In genomic region chr4:61373901-61374611, GRCh38 we compare ENCODE assay signal across 14 cellular contexts.
DNase-seq lines count a peak whose midpoint lies in the region; ATAC-seq and TF ChIP-seq lines count a peak whose summit lies in the region.
"Had no signal": no experiment of that assay in that cellular context is flagged by ENCODE, and none has a peak within 500 bp of the region (broad histone marks: within the 10 kb centered on the region; RNA-seq: fewer than 3 reads in every experiment).

No MANE protein-coding gene starts in this region.

- peak; percentile 92 for ATAC-seq in RWPE2 (ENCODE audit: low read depth)
- ATAC-seq in T-helper 17 cell = no peak
- ATAC-seq: stimulated activated naive B cell treated with anti-CD40 and anti-IgM and Interleukin-4, amounts not matched to agents 10 μg/mL and 1 μg/mL and 100 μg/mL, for 72 hours; T-cell had no signal

- no peaks in the 10 kb centered on the region for H4K20me1 ChIP-seq in neural progenitor cell (ENCODE audit: low read depth)

- H3K36me3 ChIP-seq in RWPE2 (ENCODE audit: low read depth) (no peaks in the 10 kb centered on the region), neural progenitor cell (peaks cover 9% of the 10 kb centered on the region)
- H3K36me3 ChIP-seq: cardiac muscle cell had no signal

- H3K9me3 ChIP-seq in RWPE2 (ENCODE audit: severe bottlenecking) (no peaks in the 10 kb centered on the region), neural progenitor cell (ENCODE audit: low read depth) (peaks cover 9% of the 10 kb centered on the region), T-helper 17 cell (ENCODE audit: control insufficient read depth, low read length, poor library complexity, severe bottlenecking) (no peaks in the 10 kb centered on the region)

- H3K4me3 Mint-ChIP-seq in neural progenitor cell (peak overlapping the region; percentile 65), T-helper 17 cell (no peak overlapping the region)
- H3K4me3 Mint-ChIP-seq: stimulated activated naive B cell treated with anti-CD40 and anti-IgM and Interleukin-4, amounts not matched to agents 10 μg/mL and 1 μg/mL and 100 μg/mL, for 72 hours; T-cell had no signal

- TF ChIP-seq CTCF in RWPE2 (IDR thresholded peaks at IDR 0.05; ENCODE audit: poor library complexity, severe bottlenecking) = no peak
- no peak for TF ChIP-seq CTCF in epithelial cell of proximal tubule (conservative IDR thresholded peaks at IDR 0.05; ENCODE audit: low read depth, low read length)
- TF ChIP-seq CTCF in neural progenitor cell (IDR thresholded peaks at IDR 0.05) = no peak

- H3K36me3 Mint-ChIP-seq in neural progenitor cell = peaks cover 19% of the 10 kb centered on the region
- H3K36me3 Mint-ChIP-seq in T-helper 17 cell (ENCODE audit: low read depth) = no peaks in the 10 kb centered on the region
- H3K36me3 Mint-ChIP-seq: stimulated activated naive B cell treated with anti-CD40 and anti-IgM and Interleukin-4, amounts not matched to agents 10 μg/mL and 1 μg/mL and 100 μg/mL, for 72 hours; T-cell had no signal

- H3K27me3 ChIP-seq in RWPE2 (ENCODE audit: insufficient read depth, poor library complexity, severe bottlenecking) (no peaks in the 10 kb centered on the region), neural progenitor cell (no peaks in the 10 kb centered on the region)

- H3K27ac ChIP-seq in RWPE2 (ENCODE audit: poor library complexity, severe bottlenecking) (peak overlapping the region; percentile 87), neural progenitor cell (peak overlapping the region; percentile 53)
- H3K27ac ChIP-seq: cardiac muscle cell had no signal

- H3K9me3 Mint-ChIP-seq in neural progenitor cell = peaks cover 29% of the 10 kb centered on the region

- H3K4me3 ChIP-seq in RWPE2 (ENCODE audit: severe bottlenecking) (no peak overlapping the region), epithelial cell of proximal tubule (ENCODE audit: low read depth, low read length) (no peak overlapping the region), neural progenitor cell (no peak overlapping the region)
- H3K4me3 ChIP-seq: cardiac muscle cell had no signal

- H2AFZ ChIP-seq in neural progenitor cell (replicated peaks) = no peak overlapping the region

- peaks cover 27% of the 10 kb centered on the region for H3K4me1 ChIP-seq in RWPE2 (ENCODE audit: insufficient read depth, poor library complexity, severe bottlenecking)
- peaks cover 20% of the 10 kb centered on the region for H3K4me1 ChIP-seq in neural progenitor cell

- H3K27ac Mint-ChIP-seq in neural progenitor cell (peak overlapping the region; percentile 99), T-helper 17 cell (no peak overlapping the region)
- H3K27ac Mint-ChIP-seq: stimulated activated naive B cell treated with anti-CD40 and anti-IgM and Interleukin-4, amounts not matched to agents 10 μg/mL and 1 μg/mL and 100 μg/mL, for 72 hours; T-cell had no signal

- peaks cover 25% of the 10 kb centered on the region for H3K4me1 Mint-ChIP-seq in neural progenitor cell
- H3K4me1 Mint-ChIP-seq in T-helper 17 cell = no peaks in the 10 kb centered on the region
- H3K4me1 Mint-ChIP-seq: stimulated activated naive B cell treated with anti-CD40 and anti-IgM and Interleukin-4, amounts not matched to agents 10 μg/mL and 1 μg/mL and 100 μg/mL, for 72 hours; T-cell had no signal

- H3F3A ChIP-seq in neural progenitor cell (ENCODE audit: low read depth) = no peaks in the 10 kb centered on the region

- H3K4me2 ChIP-seq in neural progenitor cell = peak overlapping the region; percentile 43

- in situ Hi-C loops in G401 (cut with HindIII; ENCODE audit: low sequenced_read_pairs) = no loop called here

- DNase-seq in ELR (ENCODE audit: low read depth) = peak; percentile 65
- DNase-seq in RWPE2 (ENCODE audit: low spot score) = no peak
- DNase-seq in epithelial cell of proximal tubule (ENCODE audit: low read depth) = peak; percentile 30
- DNase-seq in neural progenitor cell (ENCODE audit: low spot score) = no peak
- DNase-seq in T-helper 17 cell = no peak
- DNase-seq in activated CD8-positive, alpha-beta memory T cell treated with anti-CD3 and anti-CD28 coated beads, Interleukin-2, amount 50 U/mL, for 4 hours = no peak
- DNase-seq in G401 (ENCODE audit: low spot score) = no peak
- no peak for DNase-seq in RPMI8226
- DNase-seq: activated CD4-positive, alpha-beta T cell treated with anti-CD3 and anti-CD28 coated beads, Interleukin-2, amount 50 U/mL, for 1 hour; DMS153; stimulated activated CD4-positive, alpha-beta T cell treated with anti-CD3 and anti-CD28 coated beads, Interleukin-4, amount 100 ng/mL, for 4 hours; stimulated activated naive B cell treated with anti-CD40 and anti-IgM and Interleukin-4, amounts not matched to agents 10 μg/mL and 1 μg/mL and 100 μg/mL, for 72 hours; T-cell had no signal

- H3K27me3 Mint-ChIP-seq in neural progenitor cell (ENCODE audit: insufficient read depth, low read depth) (no peaks in the 10 kb centered on the region), T-helper 17 cell (no peaks in the 10 kb centered on the region)
- H3K27me3 Mint-ChIP-seq: stimulated activated naive B cell treated with anti-CD40 and anti-IgM and Interleukin-4, amounts not matched to agents 10 μg/mL and 1 μg/mL and 100 μg/mL, for 72 hours; T-cell had no signal

- H3K79me2 ChIP-seq in neural progenitor cell (ENCODE audit: low read depth) = peaks cover 61% of the 10 kb centered on the region

- no peak overlapping the region for H3K9ac ChIP-seq in neural progenitor cell

Comparison
In these comparisons a context has a peak if more than half of its experiments do, and no peak if none do; other contexts are left out.
1. DNase-seq: peak in ELR (single experiment) and epithelial cell of proximal tubule (single experiment); none in RWPE2 (single experiment), neural progenitor cell (single experiment), T-helper 17 cell (0 of 3), activated CD8-positive, alpha-beta memory T cell treated with anti-CD3 and anti-CD28 coated beads, Interleukin-2, amount 50 U/mL, for 4 hours (single experiment), G401 (single experiment) and RPMI8226 (single experiment).